1 cellular context compared by ENCODE assay signal in genomic region chr7:38335490-38336135, GRCh38.
A peak's percentile ranks its signal among the peaks of the same experiment; 100 is the strongest.
TF ChIP-seq lines count a peak whose summit lies in the region.

No MANE protein-coding gene starts in this region.

TF ChIP-seq in K562, 482 proteins besides CTCF, POLR2A, EP300 and RAD21 (continued from another document and continues in another):
- TF ChIP-seq XRCC5 (IDR thresholded peaks at IDR 0.05; ENCODE audit: low read depth, low read length) (peak; percentile 95), PPARD (CRISPR knock-in tag; IDR thresholded peaks at IDR 0.05) (no peak), ZNF224 (CRISPR knock-in tag; IDR thresholded peaks at IDR 0.05) (no peak), MBD2 (IDR thresholded peaks at IDR 0.05; ENCODE audit: borderline replicate concordance, low read depth) (0 out of 2 replicates have a peak, but pooled peaks have one; percentile 51), ZC3H4 (CRISPR knock-in tag; IDR thresholded peaks at IDR 0.05; ENCODE audit: borderline replicate concordance) (no peak), CREB3L1 (IDR thresholded peaks at IDR 0.05; ENCODE audit: borderline replicate concordance, low read depth) (peak; percentile 49; the same call in 1 of the 2 replicates), MED1 (CRISPR knock-in tag; IDR thresholded peaks at IDR 0.05; ENCODE audit: borderline replicate concordance) (no peak), PHF21A (IDR thresholded peaks at IDR 0.05; ENCODE audit: borderline replicate concordance, low read depth) (peak; percentile 79; the same call in 1 of the 2 replicates), CHD2 (IDR thresholded peaks at IDR 0.05; ENCODE audit: low read depth, low read length) (peak; percentile 39; the same call in 1 of the 2 replicates), ZEB2 (IDR thresholded peaks at IDR 0.05) (no peak), FOXA3 (CRISPR knock-in tag; conservative IDR thresholded peaks at IDR 0.05 in 1 of 2, IDR thresholded peaks at IDR 0.05 in 1 of 2) (no peak), ATF1 (CRISPR knock-in tag; IDR thresholded peaks at IDR 0.05) (no peak), ATF1 (tag; IDR thresholded peaks at IDR 0.05) (peak; percentile 66), PBX2 (CRISPR knock-in tag; IDR thresholded peaks at IDR 0.05; ENCODE audit: low read depth) (no peak), PBX2 (tag; conservative IDR thresholded peaks at IDR 0.05; ENCODE audit: low read depth) (peak; percentile 66), SRF (CRISPR knock-in tag; IDR thresholded peaks at IDR 0.05) (peak in 1 of 2 experiments; percentile 54; a peak in 1 of 4 replicates), NR2C1 (IDR thresholded peaks at IDR 0.05) (peak; percentile 74), NR2C1 (tag; IDR thresholded peaks at IDR 0.05) (peak; percentile 79), MYC (IDR thresholded peaks at IDR 0.05; ENCODE audit: low read depth, low read length) (peak; percentile 78), MYC (CRISPR knock-in tag; IDR thresholded peaks at IDR 0.05; ENCODE audit: borderline replicate concordance, low read depth) (peak; percentile 66; the same call in 1 of the 2 replicates), NFYB (IDR thresholded peaks at IDR 0.05; ENCODE audit: extremely low read depth, insufficient read length) (no peak), GTF2A2 (tag; IDR thresholded peaks at IDR 0.05) (no peak), CEBPG (CRISPR knock-in tag; IDR thresholded peaks at IDR 0.05) (no peak), CEBPG (tag; conservative IDR thresholded peaks at IDR 0.05 in 1 of 2, IDR thresholded peaks at IDR 0.05 in 1 of 2) (no peak), XRCC4 (IDR thresholded peaks at IDR 0.05; ENCODE audit: extremely low read depth, insufficient read depth, insufficient read length) (no peak), ZBTB33 (CRISPR knock-in tag; IDR thresholded peaks at IDR 0.05) (no peak), KDM2B (CRISPR knock-in tag; IDR thresholded peaks at IDR 0.05) (no peak), PHF8 (IDR thresholded peaks at IDR 0.05; ENCODE audit: borderline replicate concordance, low read length) (peak; percentile 67; the same call in 1 of the 2 replicates), MIER1 (IDR thresholded peaks at IDR 0.05; ENCODE audit: low read depth) (peak; percentile 38; the same call in 1 of the 2 replicates), SMAD3 (CRISPR knock-in tag; conservative IDR thresholded peaks at IDR 0.05) (0 out of 2 replicates have a peak, but pooled peaks have one; percentile 23), SNRNP70 (optimal IDR thresholded peaks at IDR 0.05; ENCODE audit: low read depth, low read length) (no peak), SMARCA4 (IDR thresholded peaks at IDR 0.05) (peak; percentile 30), NR3C1 (CRISPR knock-in tag; IDR thresholded peaks at IDR 0.05) (no peak), TRIM28 (IDR thresholded peaks at IDR 0.05) (peak; percentile 71; the same call in 1 of the 2 replicates), E2F5 (CRISPR knock-in tag; IDR thresholded peaks at IDR 0.05) (no peak), ZBED1 (IDR thresholded peaks at IDR 0.05) (peak; percentile 38; the same call in 1 of the 2 replicates), JUN (IDR thresholded peaks at IDR 0.05; ENCODE audit: borderline replicate concordance, low read depth, low read length) (peak; percentile 79; the same call in 1 of the 2 replicates), JUN (CRISPR knock-in tag; IDR thresholded peaks at IDR 0.05; ENCODE audit: borderline replicate concordance) (no peak), NFIX (CRISPR knock-in tag; IDR thresholded peaks at IDR 0.05; ENCODE audit: low read depth) (no peak), HIVEP1 (CRISPR knock-in tag; IDR thresholded peaks at IDR 0.05) (peak; percentile 68; the same call in 1 of the 2 replicates), ZNF609 (CRISPR knock-in tag; IDR thresholded peaks at IDR 0.05; ENCODE audit: borderline replicate concordance) (peak; percentile 95), ZNF239 (CRISPR knock-in tag; IDR thresholded peaks at IDR 0.05) (no peak), HDAC6 (IDR thresholded peaks at IDR 0.05; ENCODE audit: low read depth, low read length) (no peak), ZNF431 (CRISPR knock-in tag; IDR thresholded peaks at IDR 0.05) (0 out of 2 replicates have a peak, but pooled peaks have one; percentile 43), PURB (CRISPR knock-in tag; IDR thresholded peaks at IDR 0.05; ENCODE audit: low read depth) (no peak), ASH1L (IDR thresholded peaks at IDR 0.05; ENCODE audit: borderline replicate concordance, low read depth, partially characterized antibody) (no peak), ZNF77 (CRISPR knock-in tag; IDR thresholded peaks at IDR 0.05) (0 out of 2 replicates have a peak, but pooled peaks have one; percentile 19), SREBF1 (IDR thresholded peaks at IDR 0.05; ENCODE audit: borderline replicate concordance, low read depth, low read length) (no peak; the same call in 1 of the 2 replicates), SUPT5H (IDR thresholded peaks at IDR 0.05) (peak; percentile 72), DLX4 (CRISPR knock-in tag; IDR thresholded peaks at IDR 0.05) (no peak), NR1H2 (CRISPR knock-in tag; IDR thresholded peaks at IDR 0.05) (no peak), NFE2L1 (tag; IDR thresholded peaks at IDR 0.05; ENCODE audit: borderline replicate concordance, low read depth) (no peak), KLF10 (CRISPR knock-in tag; IDR thresholded peaks at IDR 0.05) (no peak), HCFC1 (IDR thresholded peaks at IDR 0.05; ENCODE audit: low read depth, low read length) (peak; percentile 58), CTCFL (IDR thresholded peaks at IDR 0.05; ENCODE audit: borderline replicate concordance, insufficient read depth, low read depth, low read length, poor library complexity, severe bottlenecking) (peak; percentile 98), FOXP1 (CRISPR knock-in tag; IDR thresholded peaks at IDR 0.05) (peak; percentile 33; the same call in 1 of the 2 replicates), E2F6 (IDR thresholded peaks at IDR 0.05; ENCODE audit: borderline replicate concordance in 1 of 2, extremely low read depth in 1 of 2, insufficient read depth in 1 of 2, insufficient read length in 1 of 2, low read depth in 1 of 2, low read length in 1 of 2, poor library complexity in 1 of 2, severe bottlenecking in 1 of 2) (peak; percentile 41 to 57), HMGN3 (IDR thresholded peaks at IDR 0.05; ENCODE audit: borderline replicate concordance, extremely low read depth, insufficient read length, low read depth, low read length) (peak; percentile 46), TBL1XR1 (IDR thresholded peaks at IDR 0.05; ENCODE audit: low read length in 2 of 2) (peak in 1 of 2 experiments; percentile 59; a peak in 1 of 4 replicates), RBM17 (IDR thresholded peaks at IDR 0.05; ENCODE audit: borderline replicate concordance, low read depth, low read length) (no peak)
